Comparison of ENCODE assay signal across 1 cellular context in genomic region chr2:2692599-2693389, GRCh38.
TF ChIP-seq lines count a peak whose summit lies in the region.

No MANE protein-coding gene starts in this region.

TF ChIP-seq in K562, 482 proteins besides CTCF, POLR2A, EP300 and RAD21 (continued from another document):
- TF ChIP-seq BACH1 (tag; IDR thresholded peaks at IDR 0.05), result no peak
TF ChIP-seq in K562: peak in this region for 1.
